8 cellular contexts compared by ENCODE assay signal in genomic region chr9:38068866-38069628, GRCh38. TPM values are rescaled to one million over a fixed set of nuclear protein-coding genes. Genes with fewer than 3 reads are reported as not detected.
DNase-seq lines count a peak whose midpoint lies in the region; ATAC-seq and TF ChIP-seq lines count a peak whose summit lies in the region.

Gene SHB, minus strand, starts transcription at chr9:38069227. Its CDS starts 582 bp downstream, at chr9:38068645.

- peak within 1 kb of the TSS; percentile 91 for H3K27ac Mint-ChIP-seq in endodermal cell

- H3K36me3 ChIP-seq in endodermal cell (ENCODE audit: control insufficient read depth, insufficient read depth, low read length) (peaks cover 13% of the 10 kb centered on the region), mesodermal cell (ENCODE audit: control insufficient read depth, insufficient read depth, low read length) (peaks cover 22% of the 10 kb centered on the region)

- H3K4me1 ChIP-seq in endodermal cell (ENCODE audit: control insufficient read depth, insufficient read depth, low read length) (peaks cover 14% of the 10 kb centered on the region), mesodermal cell (ENCODE audit: control insufficient read depth, insufficient read depth, low read length, poor library complexity, severe bottlenecking) (peaks cover 36% of the 10 kb centered on the region)

- H3K36me3 Mint-ChIP-seq in endodermal cell (ENCODE audit: low read depth): peaks cover 7% of the 10 kb centered on the region

- H3K27me3 ChIP-seq in endodermal cell (ENCODE audit: control insufficient read depth, insufficient read depth, low read length, poor library complexity, severe bottlenecking): no peaks in the 10 kb centered on the region

- H3K27ac ChIP-seq in endodermal cell (ENCODE audit: low read depth, low read length): peak within 1 kb of the TSS; percentile 57
- peak within 1 kb of the TSS; percentile 91 for H3K27ac ChIP-seq in mesodermal cell (ENCODE audit: low read depth, low read length, severe bottlenecking)

- peak within 1 kb of the TSS; percentile 85 for H3K4me3 ChIP-seq in AG04449 (ENCODE audit: low read depth, low read length)
- peak within 1 kb of the TSS; percentile 91 for H3K4me3 ChIP-seq in endodermal cell (ENCODE audit: low read length)
- H3K4me3 ChIP-seq in mesodermal cell (ENCODE audit: extremely low read depth, insufficient read depth, low read length, poor library complexity, severe bottlenecking): peak within 1 kb of the TSS; percentile 72

- H3K4me1 Mint-ChIP-seq in endodermal cell: peaks cover 49% of the 10 kb centered on the region

- TF ChIP-seq CTCF in AG04449 (IDR thresholded peaks at IDR 0.05; ENCODE audit: insufficient read depth, low read length, missing control alignments) (no peak), endodermal cell (conservative IDR thresholded peaks at IDR 0.05) (peak; percentile 46)

- CTCF ChIA-PET in AG04449 (lab: Yijun Ruan, JAX): interaction anchor here (0.6 to 2.0 kb wide), 12 partner anchors 8 to 163 kb away, joined by 3 to 12 read pairs (median 3); no protein-coding TSS in a partner anchor

- ATAC-seq in GM18909 (IDR thresholded peaks at IDR 0.05; ENCODE audit: poor library complexity, unreplicated experiment) (peak; percentile 45), HG03159 (IDR thresholded peaks at IDR 0.05; ENCODE audit: unreplicated experiment) (peak; percentile 54)

- POLR2A ChIA-PET in AG04449 (lab: Yijun Ruan, JAX): interaction anchor here (0.7 to 1.9 kb wide), 9 partner anchors 43 to 332 kb away, joined by 3 to 6 read pairs (median 3); partner anchors contain the start of gene ALDH1B1

- peak within 1 kb of the TSS; percentile 89 for H3K4me3 Mint-ChIP-seq in endodermal cell

- H3K9ac ChIP-seq in endodermal cell (ENCODE audit: extremely low read depth, low read length, poor library complexity, severe bottlenecking): peak within 1 kb of the TSS; percentile 71

- DNase-seq in AG04449 (ENCODE audit: low read depth, low spot score) (no peak), NCI-H748 treated with DMSO at 0.1 percent for 48 hours (lab: John Stamatoyannopoulos, UW) (peak; percentile 35), endodermal cell (peak; percentile 95)
- DNase-seq in activated CD8-positive, alpha-beta memory T cell treated with anti-CD3 and anti-CD28 coated beads for 48 hours (ENCODE audit: low read depth in 2 of 3, low spot score in 2 of 3): peak; percentile 38 to 63 (median 50)
- peak; percentile 54 for DNase-seq in stimulated activated CD8-positive, alpha-beta memory T cell treated with anti-CD3 and anti-CD28 coated beads, Interleukin-15, amount 100 ng/mL, for 1 hour (ENCODE audit: low read depth)

- no peaks in the 10 kb centered on the region for H3K9me3 Mint-ChIP-seq in endodermal cell

- H3K27me3 Mint-ChIP-seq in endodermal cell (ENCODE audit: insufficient read depth): peaks cover 4% of the 10 kb centered on the region

- 0% methylated on average over 26 to 110 of the region's 110 CpGs for WGBS in endodermal cell (ENCODE audit: insufficient coverage in 1 of 2, insufficient read length in 1 of 2), 2 experiments
- 0% methylated on average over 58 to 70 of the region's 110 CpGs for WGBS in mesodermal cell (ENCODE audit: insufficient coverage in 2 of 2), 2 experiments

- H3K9me3 ChIP-seq in endodermal cell (ENCODE audit: control insufficient read depth, low read length) (no peaks in the 10 kb centered on the region), mesodermal cell (ENCODE audit: control insufficient read depth, low read length) (no peaks in the 10 kb centered on the region)

RNA-seq across cellular contexts. Expression of gene SHB, which starts in this region (rescaled TPM):
- total RNA-seq in endodermal cell: 10 to 100 TPM; 28.1 to 38.1 TPM
- 10.8 TPM for polyA plus RNA-seq in endodermal cell (2013, experiment 1 of 2)
- polyA plus RNA-seq in endodermal cell (2013, experiment 2 of 2): 12.5 TPM
- 16.0 TPM for polyA plus RNA-seq in mesodermal cell (2013, experiment 1 of 2)
- polyA plus RNA-seq in mesodermal cell (2013, experiment 2 of 2): 15.2 TPM
